In genomic region chr6:143130928-143131327, GRCh38 we compare ENCODE assay signal across 25 cellular contexts.
DNase-seq lines count a peak whose midpoint lies in the region; ATAC-seq, FAIRE-seq and TF ChIP-seq lines count a peak whose summit lies in the region.
"Had no signal": no experiment of that assay in that cellular context is flagged by ENCODE, and none has a peak within 500 bp of the region (broad histone marks: within the 10 kb centered on the region; RNA-seq: fewer than 3 reads in every experiment).

No MANE protein-coding gene starts in this region.

- POLR2A ChIA-PET in HepG2 (lab: Yijun Ruan, JAX) = no interaction called here

- TF ChIP-seq CTCF in HepG2 (CRISPR knock-in tag; IDR thresholded peaks at IDR 0.05) (no peak), right lobe of liver (IDR thresholded peaks at IDR 0.05) (no peak)

- DNase-seq in HepG2 (ENCODE audit: low spot score) (no peak), right lobe of liver (no peak), adipocyte (ENCODE audit: low read depth) (no peak), NCI-H345 (lab: John Stamatoyannopoulos, UW) (no peak)
- DNase-seq: 8988T; ACHN; BE2C; C1 segment of cervical spinal cord; CD4-positive, alpha-beta memory T cell; CD4-positive, CD25-positive, alpha-beta regulatory T cell; CD8-positive, alpha-beta memory T cell; COR-L47; DMS 273 treated with DMSO at 0.1 percent for 48 hours; DMS153; DMS53; DMS79; DND-41; EL; GDM1 had no signal

- TF ChIP-seq POLR2A in HepG2 (IDR thresholded peaks at IDR 0.05; ENCODE audit: insufficient read depth in 1 of 2, low read depth in 2 of 2, low read length in 2 of 2) = no peak
- TF ChIP-seq POLR2A in right lobe of liver (IDR thresholded peaks at IDR 0.05) = no peak

- H4K20me1 ChIP-seq in HepG2 (ENCODE audit: insufficient read depth, low read length) = no peaks in the 10 kb centered on the region
- H4K20me1 ChIP-seq: BLaER1 had no signal

- no peak for FAIRE-seq in HepG2 (lab: Jason Lieb, UNC)
- FAIRE-seq: A204.1, GM12878, GM12892, GM18507 had no signal

- H3K27ac ChIP-seq in HepG2 (ENCODE audit: extremely low read length, insufficient read depth, low read length) (no peak overlapping the region), right lobe of liver (no peak overlapping the region)
- H3K27ac ChIP-seq: BLaER1 had no signal

- BruUV-seq in HepG2 (replicated peaks; lab: Mats Ljungman, UMichigan) = no TSS peak

- H2AFZ ChIP-seq in HepG2 (ENCODE audit: low read length) = no peak overlapping the region

- intact Hi-C loops in HepG2 (cut with micrococcal nuclease; ENCODE audit: unreplicated experiment) (no loop called here), right lobe of liver (cut with DNase I) (no loop called here)

- no peak overlapping the region for H3K9ac ChIP-seq in HepG2 (ENCODE audit: insufficient read depth, low read depth, low read length)
- no peak overlapping the region for H3K9ac ChIP-seq in adipocyte (ENCODE audit: low read length)
- H3K9ac ChIP-seq: BLaER1 had no signal

- no peak for TF ChIP-seq RAD21 in HepG2 (CRISPR knock-in tag; IDR thresholded peaks at IDR 0.05)

- ATAC-seq in HepG2 (no peak), right lobe of liver (no peak), GM21423 (IDR thresholded peaks at IDR 0.05; ENCODE audit: unreplicated experiment) (no peak)
- ATAC-seq: GM12878 had no signal

- 97% methylated on average over 1 of the region's 1 CpG for WGBS in HepG2 (ENCODE audit: low lambda C conversion rate)
- WGBS in right lobe of liver (ENCODE audit: insufficient coverage, low coverage, low lambda C conversion rate, missing lambda C conversion rate) = 100% methylated on average over 1 of the region's 1 CpG

- no peak for TF ChIP-seq EP300 in HepG2 (IDR thresholded peaks at IDR 0.05; ENCODE audit: low read depth in 2 of 2, low read length in 2 of 2)
- no peak for TF ChIP-seq EP300 in HepG2 (CRISPR knock-in tag; IDR thresholded peaks at IDR 0.05; ENCODE audit: borderline replicate concordance)

- peaks cover 8% of the 10 kb centered on the region; the same call in 1 of the 2 replicates for H3K9me3 ChIP-seq in HepG2 (ENCODE audit: low read length)
- H3K9me3 ChIP-seq in right lobe of liver = peaks cover 0 to 6% (median 0%) of the 10 kb centered on the region in 4 donors
- peaks cover 21% of the 10 kb centered on the region for H3K9me3 ChIP-seq in adipocyte (ENCODE audit: control insufficient read depth, low read length)
- H3K9me3 ChIP-seq: BE2C had no signal

- no peaks in the 10 kb centered on the region for H3K4me1 ChIP-seq in HepG2 (ENCODE audit: insufficient read depth, low read length)
- H3K4me1 ChIP-seq in right lobe of liver = no peaks in the 10 kb centered on the region
- peaks cover 9% of the 10 kb centered on the region for H3K4me1 ChIP-seq in adipocyte (ENCODE audit: control insufficient read depth, insufficient read depth, low read length)
- H3K4me1 ChIP-seq: BE2C had no signal

- peaks cover 0 to under 1% of the 10 kb centered on the region in 2 experiments; a peak in 3 of 5 replicates for H3K36me3 ChIP-seq in HepG2 (replicated peaks in 1 of 2; ENCODE audit: control insufficient read depth in 1 of 2, insufficient read depth in 2 of 2, low read length in 2 of 2)
- no peaks in the 10 kb centered on the region for H3K36me3 ChIP-seq in right lobe of liver
- no peaks in the 10 kb centered on the region for H3K36me3 ChIP-seq in adipocyte (ENCODE audit: control insufficient read depth, insufficient read depth, low read length, severe bottlenecking)
- H3K36me3 ChIP-seq: BE2C, BLaER1 had no signal

- in situ Hi-C loops in HepG2 (cut with HindIII; ENCODE audit: extremely low pct_ligation_motif_present, low pct_unique_long_range_greater_than_20kb) = no loop called here

- H3K79me2 ChIP-seq in HepG2 (ENCODE audit: insufficient read depth, low read length) = no peaks in the 10 kb centered on the region

- CTCF ChIA-PET in HepG2 (lab: Yijun Ruan, JAX; ENCODE audit: low intra/inter-chr PET ratio, low total read pairs) = no interaction called here

- no peak overlapping the region for H3K4me2 ChIP-seq in HepG2 (ENCODE audit: low read depth, low read length)
- H3K4me2 ChIP-seq: BLaER1 had no signal

- H3K27me3 ChIP-seq in HepG2 (ENCODE audit: control insufficient read depth in 1 of 2, insufficient read depth in 2 of 2, low read length in 2 of 2) (no peaks in the 10 kb centered on the region), right lobe of liver (no peaks in the 10 kb centered on the region), adipocyte (replicated peaks; ENCODE audit: control insufficient read depth, insufficient read depth, low read length) (no peaks in the 10 kb centered on the region)
- H3K27me3 ChIP-seq: BE2C, BLaER1 had no signal

- H3K4me3 ChIP-seq in HepG2 (replicated peaks in 1 of 3; ENCODE audit: insufficient read depth in 1 of 3, low read depth in 2 of 3, low read length in 3 of 3) = no peak overlapping the region
- H3K4me3 ChIP-seq in right lobe of liver = no peak overlapping the region
- H3K4me3 ChIP-seq in adipocyte (ENCODE audit: low read length) = peak overlapping the region; percentile 32
- H3K4me3 ChIP-seq: BLaER1, GM12878 had no signal

TF ChIP-seq in HepG2, 621 proteins besides CTCF, POLR2A, EP300 and RAD21:
- TF ChIP-seq ZBTB7B (CRISPR knock-in tag; IDR thresholded peaks at IDR 0.05) (no peak), ZNF205 (CRISPR knock-in tag; IDR thresholded peaks at IDR 0.05) (no peak), ZNF367 (CRISPR knock-in tag; IDR thresholded peaks at IDR 0.05; ENCODE audit: borderline replicate concordance) (no peak), NFE2L2 (IDR thresholded peaks at IDR 0.05; ENCODE audit: low read length) (no peak), MNT (IDR thresholded peaks at IDR 0.05) (0 out of 2 replicates have a peak, but pooled peaks have one; percentile 10)
- TF ChIP-seq, protein P1, sequence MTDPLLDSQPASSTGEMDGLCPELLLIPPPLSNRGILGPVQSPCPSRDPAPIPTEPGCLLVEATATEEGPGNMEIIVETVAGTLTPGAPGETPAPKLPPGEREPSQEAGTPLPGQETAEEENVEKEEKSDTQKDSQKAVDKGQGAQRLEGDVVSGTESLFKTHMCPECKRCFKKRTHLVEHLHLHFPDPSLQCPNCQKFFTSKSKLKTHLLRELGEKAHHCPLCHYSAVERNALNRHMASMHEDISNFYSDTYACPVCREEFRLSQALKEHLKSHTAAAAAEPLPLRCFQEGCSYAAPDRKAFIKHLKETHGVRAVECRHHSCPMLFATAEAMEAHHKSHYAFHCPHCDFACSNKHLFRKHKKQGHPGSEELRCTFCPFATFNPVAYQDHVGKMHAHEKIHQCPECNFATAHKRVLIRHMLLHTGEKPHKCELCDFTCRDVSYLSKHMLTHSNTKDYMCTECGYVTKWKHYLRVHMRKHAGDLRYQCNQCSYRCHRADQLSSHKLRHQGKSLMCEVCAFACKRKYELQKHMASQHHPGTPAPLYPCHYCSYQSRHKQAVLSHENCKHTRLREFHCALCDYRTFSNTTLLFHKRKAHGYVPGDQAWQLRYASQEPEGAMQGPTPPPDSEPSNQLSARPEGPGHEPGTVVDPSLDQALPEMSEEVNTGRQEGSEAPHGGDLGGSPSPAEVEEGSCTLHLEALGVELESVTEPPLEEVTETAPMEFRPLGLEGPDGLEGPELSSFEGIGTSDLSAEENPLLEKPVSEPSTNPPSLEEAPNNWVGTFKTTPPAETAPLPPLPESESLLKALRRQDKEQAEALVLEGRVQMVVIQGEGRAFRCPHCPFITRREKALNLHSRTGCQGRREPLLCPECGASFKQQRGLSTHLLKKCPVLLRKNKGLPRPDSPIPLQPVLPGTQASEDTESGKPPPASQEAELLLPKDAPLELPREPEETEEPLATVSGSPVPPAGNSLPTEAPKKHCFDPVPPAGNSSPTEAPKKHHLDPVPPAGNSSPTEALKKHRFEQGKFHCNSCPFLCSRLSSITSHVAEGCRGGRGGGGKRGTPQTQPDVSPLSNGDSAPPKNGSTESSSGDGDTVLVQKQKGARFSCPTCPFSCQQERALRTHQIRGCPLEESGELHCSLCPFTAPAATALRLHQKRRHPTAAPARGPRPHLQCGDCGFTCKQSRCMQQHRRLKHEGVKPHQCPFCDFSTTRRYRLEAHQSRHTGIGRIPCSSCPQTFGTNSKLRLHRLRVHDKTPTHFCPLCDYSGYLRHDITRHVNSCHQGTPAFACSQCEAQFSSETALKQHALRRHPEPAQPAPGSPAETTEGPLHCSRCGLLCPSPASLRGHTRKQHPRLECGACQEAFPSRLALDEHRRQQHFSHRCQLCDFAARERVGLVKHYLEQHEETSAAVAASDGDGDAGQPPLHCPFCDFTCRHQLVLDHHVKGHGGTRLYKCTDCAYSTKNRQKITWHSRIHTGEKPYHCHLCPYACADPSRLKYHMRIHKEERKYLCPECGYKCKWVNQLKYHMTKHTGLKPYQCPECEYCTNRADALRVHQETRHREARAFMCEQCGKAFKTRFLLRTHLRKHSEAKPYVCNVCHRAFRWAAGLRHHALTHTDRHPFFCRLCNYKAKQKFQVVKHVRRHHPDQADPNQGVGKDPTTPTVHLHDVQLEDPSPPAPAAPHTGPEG (CRISPR knock-in tag; IDR thresholded peaks at IDR 0.05) = no peak
